23 cellular contexts compared by ENCODE assay signal in genomic region chr14:94384342-94384741, GRCh38. TPM values are rescaled to one million over a fixed set of nuclear protein-coding genes. Genes with fewer than 3 reads are reported as not detected.
DNase-seq lines count a peak whose midpoint lies in the region; ATAC-seq and TF ChIP-seq lines count a peak whose summit lies in the region.
"Had no signal": no experiment of that assay in that cellular context is flagged by ENCODE, and none has a peak within 500 bp of the region (broad histone marks: within the 10 kb centered on the region; RNA-seq: fewer than 3 reads in every experiment).

No MANE protein-coding gene starts in this region.

- peak; percentile 22 for DNase-seq in activated CD8-positive, alpha-beta memory T cell treated with anti-CD3 and anti-CD28 coated beads, Interleukin-2, amount 10 ng/mL, durations not matched to agents 7 days and 5 days
- no peak for DNase-seq in activated CD8-positive, alpha-beta memory T cell treated with anti-CD3 and anti-CD28 coated beads for 24 hours
- peak; percentile 50 for DNase-seq in left lobe of liver (ENCODE audit: low spot score)
- DNase-seq in sigmoid colon, result peak; percentile 17
- DNase-seq in vagina (ENCODE audit: extremely low spot score in 2 of 2), result no peak
- no peak for DNase-seq in CD8-positive, alpha-beta T cell
- no peak for DNase-seq in stimulated activated naive B cell treated with anti-CD40 and anti-IgM and Interleukin-4, amounts not matched to agents 10 μg/mL and 1 μg/mL and 100 μg/mL, for 72 hours
- DNase-seq: 8988T; CD4-positive, CD25-positive, alpha-beta regulatory T cell; DMS153; GDM1; MM.1S; NCI-H1092; NCI-H1436 treated with DMSO at 0.1 percent for 48 hours; NCI-H2081; NCI-H2171 treated with DMSO at 0.1 percent for 48 hours had no signal

- H3K27ac ChIP-seq in sigmoid colon (no peak overlapping the region), vagina (peak overlapping the region; percentile 45)
- no peak overlapping the region for H3K27ac ChIP-seq in CD8-positive, alpha-beta T cell (ENCODE audit: low read depth, low read length)

- H3K36me3 ChIP-seq in sigmoid colon, result no peaks in the 10 kb centered on the region
- no peaks in the 10 kb centered on the region for H3K36me3 ChIP-seq in vagina
- H3K36me3 ChIP-seq in CD8-positive, alpha-beta T cell (ENCODE audit: insufficient read depth, low read length), result no peaks in the 10 kb centered on the region
- H3K36me3 ChIP-seq: HAP-1 had no signal

- H3K4me1 ChIP-seq in sigmoid colon, result peaks cover 0 to 6% (median 0%) of the 10 kb centered on the region in 4 donors
- no peaks in the 10 kb centered on the region for H3K4me1 ChIP-seq in vagina
- no peaks in the 10 kb centered on the region for H3K4me1 ChIP-seq in CD8-positive, alpha-beta T cell (ENCODE audit: insufficient read depth, low read length)

- TF ChIP-seq CTCF in sigmoid colon (IDR thresholded peaks at IDR 0.05), result no peak
- TF ChIP-seq CTCF in vagina (IDR thresholded peaks at IDR 0.05), result no peak
- TF ChIP-seq CTCF in CD8-positive, alpha-beta T cell (IDR thresholded peaks at IDR 0.05), result no peak

- no peaks in the 10 kb centered on the region for H3K27me3 Mint-ChIP-seq in activated CD8-positive, alpha-beta memory T cell treated with anti-CD3 and anti-CD28 coated beads, Interleukin-2, amount 10 ng/mL, durations not matched to agents 7 days and 5 days
- H3K27me3 Mint-ChIP-seq in CD8-positive, alpha-beta T cell (ENCODE audit: low read depth), result peaks cover 2% of the 10 kb centered on the region
- H3K27me3 Mint-ChIP-seq in stimulated activated naive B cell treated with anti-CD40 and anti-IgM and Interleukin-4, amounts not matched to agents 10 μg/mL and 1 μg/mL and 100 μg/mL, for 72 hours, result no peaks in the 10 kb centered on the region

- no peak for TF ChIP-seq EP300 in sigmoid colon (IDR thresholded peaks at IDR 0.05)

- no peaks in the 10 kb centered on the region for H3K9me3 Mint-ChIP-seq in activated CD8-positive, alpha-beta memory T cell treated with anti-CD3 and anti-CD28 coated beads, Interleukin-2, amount 10 ng/mL, durations not matched to agents 7 days and 5 days (ENCODE audit: low read depth)
- H3K9me3 Mint-ChIP-seq in CD8-positive, alpha-beta T cell, result no peaks in the 10 kb centered on the region
- H3K9me3 Mint-ChIP-seq in stimulated activated naive B cell treated with anti-CD40 and anti-IgM and Interleukin-4, amounts not matched to agents 10 μg/mL and 1 μg/mL and 100 μg/mL, for 72 hours, result no peaks in the 10 kb centered on the region
- H3K9me3 Mint-ChIP-seq: CD4-positive, CD25-positive, alpha-beta regulatory T cell had no signal

- no peak overlapping the region for H3K4me3 ChIP-seq in sigmoid colon
- no peak overlapping the region for H3K4me3 ChIP-seq in vagina
- no peak overlapping the region for H3K4me3 ChIP-seq in CD8-positive, alpha-beta T cell (ENCODE audit: low read depth, low read length)
- H3K4me3 ChIP-seq: HAP-1 had no signal

- H3K4me3 Mint-ChIP-seq in activated CD8-positive, alpha-beta memory T cell treated with anti-CD3 and anti-CD28 coated beads, Interleukin-2, amount 10 ng/mL, durations not matched to agents 7 days and 5 days, result no peak overlapping the region
- no peak overlapping the region for H3K4me3 Mint-ChIP-seq in CD8-positive, alpha-beta T cell
- H3K4me3 Mint-ChIP-seq in stimulated activated naive B cell treated with anti-CD40 and anti-IgM and Interleukin-4, amounts not matched to agents 10 μg/mL and 1 μg/mL and 100 μg/mL, for 72 hours, result no peak overlapping the region
- H3K4me3 Mint-ChIP-seq: CD4-positive, CD25-positive, alpha-beta regulatory T cell had no signal

- H3K36me3 Mint-ChIP-seq in activated CD8-positive, alpha-beta memory T cell treated with anti-CD3 and anti-CD28 coated beads, Interleukin-2, amount 10 ng/mL, durations not matched to agents 7 days and 5 days, result no peaks in the 10 kb centered on the region
- H3K36me3 Mint-ChIP-seq in CD8-positive, alpha-beta T cell, result no peaks in the 10 kb centered on the region
- no peaks in the 10 kb centered on the region for H3K36me3 Mint-ChIP-seq in stimulated activated naive B cell treated with anti-CD40 and anti-IgM and Interleukin-4, amounts not matched to agents 10 μg/mL and 1 μg/mL and 100 μg/mL, for 72 hours
- H3K36me3 Mint-ChIP-seq: CD4-positive, CD25-positive, alpha-beta regulatory T cell had no signal

- TF ChIP-seq POLR2A in sigmoid colon (IDR thresholded peaks at IDR 0.05) (no peak), vagina (IDR thresholded peaks at IDR 0.05) (no peak)

- CTCF ChIA-PET in activated CD8-positive, alpha-beta memory T cell treated with anti-CD3 and anti-CD28 coated beads, Interleukin-2, amount 10 ng/mL, durations not matched to agents 7 days and 5 days (lab: Charles Lee), result no interaction called here
- CTCF ChIA-PET in CD8-positive, alpha-beta T cell (lab: Charles Lee), result no interaction called here

- WGBS in sigmoid colon, 2 donors, result 91 to 93% methylated on average over 7 of the region's 7 CpGs

- H3K4me1 Mint-ChIP-seq in activated CD8-positive, alpha-beta memory T cell treated with anti-CD3 and anti-CD28 coated beads, Interleukin-2, amount 10 ng/mL, durations not matched to agents 7 days and 5 days, result no peaks in the 10 kb centered on the region
- no peaks in the 10 kb centered on the region for H3K4me1 Mint-ChIP-seq in CD8-positive, alpha-beta T cell (ENCODE audit: low read depth)
- no peaks in the 10 kb centered on the region for H3K4me1 Mint-ChIP-seq in stimulated activated naive B cell treated with anti-CD40 and anti-IgM and Interleukin-4, amounts not matched to agents 10 μg/mL and 1 μg/mL and 100 μg/mL, for 72 hours
- H3K4me1 Mint-ChIP-seq: CD4-positive, CD25-positive, alpha-beta regulatory T cell had no signal

- no peak for ATAC-seq in activated CD8-positive, alpha-beta memory T cell treated with anti-CD3 and anti-CD28 coated beads, Interleukin-2, amount 10 ng/mL, durations not matched to agents 7 days and 5 days
- ATAC-seq in left lobe of liver (no peak), HG03108 (IDR thresholded peaks at IDR 0.05; ENCODE audit: unreplicated experiment) (no peak)
- ATAC-seq in CD8-positive, alpha-beta T cell, result no peak
- ATAC-seq in stimulated activated naive B cell treated with anti-CD40 and anti-IgM and Interleukin-4, amounts not matched to agents 10 μg/mL and 1 μg/mL and 100 μg/mL, for 72 hours (replicated peaks), result no peak
- ATAC-seq: Panc1 had no signal

- POLR2A ChIA-PET in CD8-positive, alpha-beta T cell (lab: Charles Lee), result no interaction called here

- H3K27ac Mint-ChIP-seq in activated CD8-positive, alpha-beta memory T cell treated with anti-CD3 and anti-CD28 coated beads, Interleukin-2, amount 10 ng/mL, durations not matched to agents 7 days and 5 days, result no peak overlapping the region
- H3K27ac Mint-ChIP-seq in CD8-positive, alpha-beta T cell, result no peak overlapping the region
- no peak overlapping the region for H3K27ac Mint-ChIP-seq in stimulated activated naive B cell treated with anti-CD40 and anti-IgM and Interleukin-4, amounts not matched to agents 10 μg/mL and 1 μg/mL and 100 μg/mL, for 72 hours
- H3K27ac Mint-ChIP-seq: CD4-positive, CD25-positive, alpha-beta regulatory T cell had no signal

- H3K9me3 ChIP-seq in sigmoid colon (no peaks in the 10 kb centered on the region), vagina (no peaks in the 10 kb centered on the region)
- no peaks in the 10 kb centered on the region for H3K9me3 ChIP-seq in CD8-positive, alpha-beta T cell (ENCODE audit: low read length)
- H3K9me3 ChIP-seq: HAP-1 had no signal

- H3K27me3 ChIP-seq in sigmoid colon, result no peaks in the 10 kb centered on the region
- no peaks in the 10 kb centered on the region for H3K27me3 ChIP-seq in vagina
- H3K27me3 ChIP-seq in CD8-positive, alpha-beta T cell (ENCODE audit: insufficient read depth, low read length), result no peaks in the 10 kb centered on the region

- intact Hi-C loops in sigmoid colon (cut with DNase I) (no loop called here), vagina (cut with DNase I) (no loop called here)
- intact Hi-C loops in CD8-positive, alpha-beta T cell (cut with DNase I, micrococcal nuclease), result no loop called here

RNA-seq across cellular contexts. Expression of gene SERPINA1, which starts 4.1 kb away (rescaled TPM):
- total RNA-seq in activated CD8-positive, alpha-beta memory T cell treated with anti-CD3 and anti-CD28 coated beads, Interleukin-2, amount 10 ng/mL, durations not matched to agents 7 days and 5 days, result under 1 TPM in 1 of 2 experiments, not detected in 1; 0.49 TPM
- total RNA-seq in left lobe of liver, result 17,840 TPM
- total RNA-seq in sigmoid colon, result 10 to 100 TPM in 1 of 4 donors, 1 to 10 TPM in 3; 1.9 to 26.6 (median 5.8) TPM
- 100 to 1,000 TPM; 103 to 134 (median 103) TPM for polyA plus RNA-seq in sigmoid colon
- total RNA-seq in vagina, result 6.1 TPM
- total RNA-seq in CD8-positive, alpha-beta T cell, result under 1 TPM; 0.35 to 0.42 TPM
- total RNA-seq: CD4-positive, CD25-positive, alpha-beta regulatory T cell; LHCN-M2 had no signal

RNA-seq across cellular contexts. Expression of gene SERPINA2, which starts 17.8 kb away (rescaled TPM):
- not detected for total RNA-seq in activated CD8-positive, alpha-beta memory T cell treated with anti-CD3 and anti-CD28 coated beads, Interleukin-2, amount 10 ng/mL, durations not matched to agents 7 days and 5 days
- not detected for total RNA-seq in left lobe of liver
- not detected for total RNA-seq in sigmoid colon
- not detected for polyA plus RNA-seq in sigmoid colon
- total RNA-seq in vagina, result not detected
- not detected for total RNA-seq in CD8-positive, alpha-beta T cell
- total RNA-seq: CD4-positive, CD25-positive, alpha-beta regulatory T cell; Daoy; LHCN-M2; NCI-H460 had no signal
- polyA plus RNA-seq: AG04450; CD4-positive, CD25-positive, alpha-beta regulatory T cell had no signal

Comparison
In these comparisons a context has a peak if more than half of its experiments do, and no peak if none do; other contexts are left out.
1. DNase-seq: peak in activated CD8-positive, alpha-beta memory T cell treated with anti-CD3 and anti-CD28 coated beads, Interleukin-2, amount 10 ng/mL, durations not matched to agents 7 days and 5 days (single experiment), left lobe of liver (single experiment) and sigmoid colon (single experiment); none in activated CD8-positive, alpha-beta memory T cell treated with anti-CD3 and anti-CD28 coated beads for 24 hours (single experiment), vagina (0 of 2), CD8-positive, alpha-beta T cell (0 of 7) and stimulated activated naive B cell treated with anti-CD40 and anti-IgM and Interleukin-4, amounts not matched to agents 10 μg/mL and 1 μg/mL and 100 μg/mL, for 72 hours (single experiment).
2. RNA of gene SERPINA1, which starts 4.1 kb away (total RNA-seq): 17,840 TPM in left lobe of liver (single experiment); 1.9 to 26.6 TPM in sigmoid colon, 6.1 TPM in vagina (single experiment), 0.49 TPM in activated CD8-positive, alpha-beta memory T cell treated with anti-CD3 and anti-CD28 coated beads, Interleukin-2, amount 10 ng/mL, durations not matched to agents 7 days and 5 days and 0.35 to 0.42 TPM in CD8-positive, alpha-beta T cell; every median in the first group is over 100 times any median in the second.